18 cellular contexts compared by ENCODE assay signal in the genomic region with DNA sequence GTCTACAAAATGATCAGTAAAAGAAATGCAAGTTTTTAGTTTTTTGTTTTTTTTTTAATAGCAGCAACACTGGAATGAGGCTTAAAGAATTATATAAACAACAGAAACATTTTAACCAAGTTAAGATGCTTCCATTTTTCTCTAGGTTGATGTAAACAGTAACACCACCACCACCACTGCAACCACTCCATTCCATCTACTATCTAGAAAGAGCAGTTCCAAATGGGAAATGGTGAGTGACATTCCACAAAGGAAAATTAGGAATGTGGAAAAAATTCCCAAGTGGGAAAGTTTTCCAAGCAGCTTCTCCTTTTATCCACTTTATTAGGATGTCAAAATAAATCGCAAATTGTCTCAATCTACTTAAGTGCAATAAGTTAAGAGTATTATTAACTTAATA. TPM values are rescaled to one million over a fixed set of nuclear protein-coding genes. Genes with fewer than 3 reads are reported as not detected.
"Had no signal": no experiment of that assay in that cellular context is flagged by ENCODE, and none has a peak within 500 bp of the region (broad histone marks: within the 10 kb centered on the region; RNA-seq: fewer than 3 reads in every experiment).

No MANE protein-coding gene starts in this region.

- ATAC-seq: effector memory CD8-positive, alpha-beta T cell; foreskin keratinocyte; left lung; lower lobe of right lung had no signal

- H3K27ac ChIP-seq: epithelial cell of prostate, foreskin keratinocyte, hepatocyte, left lung, lower lobe of right lung, neutrophil, thyroid gland, upper lobe of left lung had no signal

- H3K79me2 ChIP-seq: hepatocyte had no signal

- H3K27me3 ChIP-seq: esophagus muscularis mucosa, foreskin keratinocyte, hepatocyte, left lung, neutrophil, sigmoid colon, stomach, thyroid gland, upper lobe of left lung, uterus had no signal

- DNase-seq: effector memory CD8-positive, alpha-beta T cell; foreskin keratinocyte; left lung; lower lobe of right lung; naive B cell; sigmoid colon; stimulated activated CD4-positive, alpha-beta T cell treated with anti-CD3 and anti-CD28 coated beads, Interleukin-12 subunit alpha, Interleukin-12 subunit beta, amount 100 ng/mL, for 4 hours; stimulated activated naive CD4-positive, alpha-beta T cell; stomach; thyroid gland; upper lobe of left lung; uterus had no signal

- H3K36me3 ChIP-seq: esophagus muscularis mucosa, left lung, lower lobe of right lung, neutrophil, sigmoid colon, stomach, thyroid gland, upper lobe of left lung, uterus had no signal

- H2AFZ ChIP-seq: hepatocyte had no signal

- H3K4me2 ChIP-seq: hepatocyte had no signal

- H3K9me3 ChIP-seq: esophagus muscularis mucosa, left lung, lower lobe of right lung, neutrophil, sigmoid colon, stomach, thyroid gland, upper lobe of left lung, uterus had no signal

- H3K4me3 ChIP-seq: esophagus muscularis mucosa, hepatocyte, left lung, lower lobe of right lung, sigmoid colon, skin epidermis, stomach, thyroid gland, upper lobe of left lung, uterus had no signal

RNA-seq across cellular contexts. Expression of a gene that starts 58.3 kb away (rescaled TPM):
- total RNA-seq: esophagus muscularis mucosa, foreskin keratinocyte, left lung, lower lobe of right lung, pulmonary artery endothelial cell, stomach, upper lobe of left lung had no signal
- polyA plus RNA-seq: foreskin keratinocyte, hepatocyte, sigmoid colon, stomach had no signal
